In the genomic region with DNA sequence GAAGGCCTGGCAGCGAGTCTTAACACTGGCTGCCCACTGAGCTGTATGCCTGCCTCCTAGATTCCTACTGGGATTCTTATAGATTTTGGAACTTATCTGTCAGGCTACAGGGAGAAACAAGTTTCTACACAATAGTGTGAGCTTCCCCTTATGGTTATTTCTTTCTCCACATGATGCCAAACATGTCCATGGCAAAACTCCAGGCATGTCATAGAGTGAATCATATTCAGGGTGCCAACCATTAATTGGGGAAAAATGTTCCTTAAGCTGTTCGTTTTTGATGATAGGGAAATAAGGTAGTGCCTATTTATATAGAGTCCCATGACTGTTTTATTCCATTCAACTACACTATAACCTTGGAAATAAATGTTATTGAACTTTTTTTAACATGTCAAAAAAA, we compare ENCODE assay signal across 21 cellular contexts.
"Had no signal": no experiment of that assay in that cellular context is flagged by ENCODE, and none has a peak within 500 bp of the region (broad histone marks: within the 10 kb centered on the region; RNA-seq: fewer than 3 reads in every experiment).

No MANE protein-coding gene starts in this region.

- H3K36me3 ChIP-seq: colonic mucosa, neural progenitor cell, right lobe of liver, transverse colon, upper lobe of right lung, uterus had no signal

- H3K4me1 ChIP-seq: colonic mucosa, neural progenitor cell, parathyroid adenoma, right lobe of liver, transverse colon, upper lobe of right lung, uterus had no signal

- H3K4me3 ChIP-seq: colonic mucosa, lung, neural progenitor cell, right lobe of liver, transverse colon, upper lobe of right lung, uterus had no signal

- H3K27me3 ChIP-seq: colonic mucosa, neural progenitor cell, right lobe of liver, transverse colon, upper lobe of right lung, uterus had no signal

- H3K27ac ChIP-seq: colonic mucosa, neural progenitor cell, parathyroid adenoma, right lobe of liver, transverse colon, upper lobe of right lung, uterus had no signal

- ATAC-seq: left lobe of liver; naive thymus-derived CD4-positive, alpha-beta T cell; right lobe of liver; stimulated activated naive B cell treated with anti-CD40 and anti-IgM and Interleukin-4, amounts not matched to agents 10 μg/mL and 1 μg/mL and 100 μg/mL, for 72 hours; upper lobe of right lung had no signal

- DNase-seq: colonic mucosa; effector CD8-positive, alpha-beta T cell; endodermal cell; hypothalamus; immature natural killer cell; kidney; mesenchymal stem cell; midbrain; naive thymus-derived CD4-positive, alpha-beta T cell; right lobe of liver; small intestine; stimulated activated CD4-positive, alpha-beta T cell treated with anti-CD3 and anti-CD28 coated beads, Interleukin-15, amount 100 ng/mL, for 24 hours; stimulated activated CD4-positive, alpha-beta T cell treated with anti-CD3 and anti-CD28 coated beads, Interleukin-2, amount 100 ng/mL, for 48 hours; stimulated activated naive B cell treated with anti-CD40 and anti-IgM and Interleukin-4, amounts not matched to agents 10 μg/mL and 1 μg/mL and 100 μg/mL, for 72 hours; transverse colon; upper lobe of right lung; uterus had no signal

- H3K9me3 ChIP-seq: colonic mucosa, right lobe of liver, transverse colon, upper lobe of right lung, uterus had no signal
